ENCODE assay signal across 9 cellular contexts in genomic region chr1:153881764-153882163, GRCh38. TPM values are rescaled to one million over a fixed set of nuclear protein-coding genes. Genes with fewer than 3 reads are reported as not detected.
DNase-seq lines count a peak whose midpoint lies in the region; ATAC-seq, FAIRE-seq and TF ChIP-seq lines count a peak whose summit lies in the region.
"Had no signal": no experiment of that assay in that cellular context is flagged by ENCODE, and none has a peak within 500 bp of the region (broad histone marks: within the 10 kb centered on the region; RNA-seq: fewer than 3 reads in every experiment).

No MANE protein-coding gene starts in this region.

- no peaks in the 10 kb centered on the region for H3K9me3 ChIP-seq in psoas muscle
- H3K9me3 ChIP-seq: right lobe of liver had no signal

- H3K4me3 Mint-ChIP-seq in WTC11, result no peak overlapping the region

- peak overlapping the region in 45 of 59 donors; percentile 6 to 83 (median 67) for H3K27ac ChIP-seq in dorsolateral prefrontal cortex
- no peak overlapping the region for H3K27ac ChIP-seq in psoas muscle
- H3K27ac ChIP-seq: right lobe of liver had no signal

- H3K4me3 ChIP-seq in dorsolateral prefrontal cortex (peak overlapping the region in 56 of 59 donors; percentile 4 to 60 (median 40)), psoas muscle (peak overlapping the region; percentile 23)
- H3K4me3 ChIP-seq: right lobe of liver had no signal

- TF ChIP-seq CTCF in dorsolateral prefrontal cortex (IDR thresholded peaks at IDR 0.05 in 54 of 56, conservative IDR thresholded peaks at IDR 0.05 in 2 of 56; ENCODE audit: low read depth in 1 of 56, partially characterized antibody in 56 of 56) (no peak), psoas muscle (IDR thresholded peaks at IDR 0.05) (no peak), WTC11 (IDR thresholded peaks at IDR 0.05) (no peak), GM10248 (IDR thresholded peaks at IDR 0.05; ENCODE audit: control extremely low read depth, extremely low read depth, low read depth, missing control alignments) (no peak)

- peaks cover 6% of the 10 kb centered on the region; the same call in 1 of the 2 replicates for H3K36me3 Mint-ChIP-seq in WTC11

- no peaks in the 10 kb centered on the region for H3K9me3 Mint-ChIP-seq in WTC11

- FAIRE-seq in H54 (lab: Jason Lieb, UNC), result no peak

- POLR2A ChIA-PET in WTC11 (lab: Charles Lee), result no interaction called here
- POLR2A ChIA-PET in GM10248 (lab: Yijun Ruan, JAX), result interaction anchor here (0.5 to 0.6 kb wide), 2 partner anchors 61 to 115 kb away, joined by 5 to 9 read pairs; no protein-coding TSS in a partner anchor

- WGBS in psoas muscle, 3 donors, result 22 to 36% (median 22%) methylated on average over 9 of the region's 9 CpGs

- H3K4me1 ChIP-seq in psoas muscle, result peaks cover 43% of the 10 kb centered on the region

- CTCF ChIA-PET in WTC11 (lab: Charles Lee), result interaction anchor here (1.9 kb wide), 1 partner anchor 65 kb away, joined by 6 read pairs; the partner anchor contains the start of gene DENND4B
- CTCF ChIA-PET in GM10248 (lab: Yijun Ruan, JAX), result interaction anchor here (1.3 to 1.8 kb wide), 4 partner anchors 9 to 54 kb away, joined by 3 to 5 read pairs (median 3); no protein-coding TSS in a partner anchor

- no peak for TF ChIP-seq POLR2A in H54 (IDR thresholded peaks at IDR 0.05; ENCODE audit: low read depth, low read length)

- no peaks in the 10 kb centered on the region for H3K36me3 ChIP-seq in psoas muscle (ENCODE audit: insufficient read depth in 1 of 2, low read depth in 1 of 2)
- H3K36me3 ChIP-seq: right lobe of liver had no signal

- no peak overlapping the region for H3K27ac Mint-ChIP-seq in WTC11

- peak; percentile 52 for DNase-seq in ELR (ENCODE audit: low read depth)
- peak; percentile 63 for DNase-seq in NCI-H2196 treated with DMSO at 0.1 percent for 48 hours (lab: John Stamatoyannopoulos, UW; ENCODE audit: unreplicated experiment)
- no peak for DNase-seq in dorsolateral prefrontal cortex
- DNase-seq in psoas muscle, result no peak
- no peak for DNase-seq in WTC11 (ENCODE audit: low spot score)
- DNase-seq in H54 (ENCODE audit: insufficient read length, low spot score), result no peak
- DNase-seq in GM10248 (ENCODE audit: extremely low spot score), result no peak
- DNase-seq in T-helper 1 cell, result no peak

- H3K4me1 Mint-ChIP-seq in WTC11, result peaks cover under 1% of the 10 kb centered on the region; the same call in 1 of the 2 replicates

- intact Hi-C loops in dorsolateral prefrontal cortex (cut with DNase I), result loop anchor here (2.0 to 5.0 kb wide), 3 partner anchors 41 to 65 kb away; partner anchors contain the start of genes GATAD2B (in 2 of the 2) and DENND4B (in 1 of the 2)
- intact Hi-C loops in psoas muscle (cut with DNase I), result loop anchor here in 1 of 2 donors (5.0 kb wide), 1 partner anchor 41 kb away; the partner anchor contains the start of gene GATAD2B

- peak in 1 of 4 donors; percentile 25 for ATAC-seq in psoas muscle
- ATAC-seq in WTC11, result no peak

- H3K27me3 ChIP-seq in dorsolateral prefrontal cortex, result no peaks in the 10 kb centered on the region
- H3K27me3 ChIP-seq in psoas muscle (ENCODE audit: insufficient read depth in 3 of 3, low read length in 2 of 3), result no peaks in the 10 kb centered on the region
- H3K27me3 ChIP-seq: right lobe of liver had no signal

- H3K27me3 Mint-ChIP-seq in WTC11 (ENCODE audit: low read depth), result no peaks in the 10 kb centered on the region

TF ChIP-seq in WTC11, 78 proteins besides CTCF, POLR2A, EP300 and RAD21:
- TF ChIP-seq CREM (CRISPR knock-in tag; IDR thresholded peaks at IDR 0.05) (no peak), IRF1 (CRISPR knock-in tag; IDR thresholded peaks at IDR 0.05) (no peak), ZNF138 (CRISPR knock-in tag; conservative IDR thresholded peaks at IDR 0.05) (no peak), SP1 (CRISPR knock-in tag; conservative IDR thresholded peaks at IDR 0.05) (no peak), ATF3 (CRISPR knock-in tag; conservative IDR thresholded peaks at IDR 0.05) (no peak), TEAD4 (CRISPR knock-in tag; IDR thresholded peaks at IDR 0.05) (no peak), NR2C2 (CRISPR knock-in tag; IDR thresholded peaks at IDR 0.05) (no peak), ESRRA (CRISPR knock-in tag; IDR thresholded peaks at IDR 0.05; ENCODE audit: borderline replicate concordance) (no peak), SOX15 (CRISPR knock-in tag; IDR thresholded peaks at IDR 0.05) (no peak), ATF6 (CRISPR knock-in tag; IDR thresholded peaks at IDR 0.05) (no peak), JAZF1 (CRISPR knock-in tag; IDR thresholded peaks at IDR 0.05) (no peak), NR1H2 (CRISPR knock-in tag; IDR thresholded peaks at IDR 0.05) (no peak), OVOL2 (CRISPR knock-in tag; IDR thresholded peaks at IDR 0.05; ENCODE audit: borderline replicate concordance) (no peak), ZNF423 (CRISPR knock-in tag; IDR thresholded peaks at IDR 0.05) (no peak)
TF ChIP-seq in WTC11: peak in this region for 0.

RNA-seq across cellular contexts. Expression of gene GATAD2B, which starts 41.0 kb away (rescaled TPM):
- total RNA-seq in dorsolateral prefrontal cortex (100 to 1,000 TPM in 2 of 120 experiments, 10 to 100 TPM in 118; 55.8 to 101 (median 81.7) TPM), psoas muscle (10 to 100 TPM; 34.8 to 53.1 (median 43.1) TPM), WTC11 (2021) (42.1 to 46.9 TPM (median 44.5 TPM) in 3 replicates)
- 1 to 10 TPM; 3.4 to 9.4 (median 5.7) TPM for polyA plus RNA-seq in psoas muscle

Comparison
In these comparisons a context has a peak if more than half of its experiments do, and no peak if none do; other contexts are left out.
1. DNase-seq: peak in ELR (single experiment) and NCI-H2196 treated with DMSO at 0.1 percent for 48 hours (single experiment); none in dorsolateral prefrontal cortex (0 of 10), psoas muscle (0 of 2), WTC11 (single experiment), H54 (single experiment), GM10248 (single experiment) and T-helper 1 cell (0 of 5).